ENCODE assay signal across 39 cellular contexts in genomic region chr11:55819330-55819729, GRCh38. TPM values are rescaled to one million over a fixed set of nuclear protein-coding genes. Genes with fewer than 3 reads are reported as not detected.
"Had no signal": no experiment of that assay in that cellular context is flagged by ENCODE, and none has a peak within 500 bp of the region (broad histone marks: within the 10 kb centered on the region; RNA-seq: fewer than 3 reads in every experiment).

Gene OR5D18 (plus strand): TSS chr11:55819630. CDS start chr11:55819630, 0 bp downstream.

- H3K9ac ChIP-seq: KMS-11 had no signal

- DNase-seq: Karpas-422, Kasumi-1, KG1, MG63, MM.1S, MV-4-11, NCI-H1048, NCI-H1092, NCI-H1092 treated with DMSO at 0.1 percent for 48 hours, NCI-H1105, NCI-H1105 treated with DMSO at 0.1 percent for 48 hours, NCI-H1417, NCI-H1417 treated with DMSO at 0.1 percent for 48 hours, NCI-H1436, NCI-H1436 treated with DMSO at 0.1 percent for 48 hours, NCI-H146, NCI-H1694, NCI-H1694 treated with DMSO at 0.1 percent for 48 hours, NCI-H187, NCI-H187 treated with DMSO at 0.1 percent for 48 hours, NCI-H2029, NCI-H2029 treated with DMSO at 0.1 percent for 48 hours, NCI-H2081, NCI-H2081 treated with DMSO at 0.1 percent for 48 hours, NCI-H2107, NCI-H2171, NCI-H2171 treated with DMSO at 0.1 percent for 48 hours, NCI-H2227 treated with DMSO at 0.1 percent for 48 hours, NCI-H226, NCI-H345, NCI-H446, NCI-H446 treated with DMSO at 0.1 percent for 48 hours, NCI-H510A, NCI-H510A treated with DMSO at 0.1 percent for 48 hours had no signal

- H3K27ac ChIP-seq: KMS-11 had no signal

- H3K36me3 ChIP-seq: MG63 had no signal

- H3K27me3 ChIP-seq: MG63 had no signal

- H3K4me3 ChIP-seq: MG63 had no signal

- H3K9me3 ChIP-seq: MG63 had no signal

RNA-seq across cellular contexts. Expression of gene OR5D18, which starts in this region (rescaled TPM):
- total RNA-seq: LHCN-M2, M059J, MCF 10A, NCI-H460 had no signal
